Comparison of ENCODE assay signal across 2 cellular contexts in genomic region chr13:113732961-113733950, GRCh38.
TF ChIP-seq lines count a peak whose summit lies in the region.

No MANE protein-coding gene starts in this region.

TF ChIP-seq in WTC11, 78 proteins besides CTCF, POLR2A, EP300 and RAD21 (continued from another document):
- TF ChIP-seq, protein P1, sequence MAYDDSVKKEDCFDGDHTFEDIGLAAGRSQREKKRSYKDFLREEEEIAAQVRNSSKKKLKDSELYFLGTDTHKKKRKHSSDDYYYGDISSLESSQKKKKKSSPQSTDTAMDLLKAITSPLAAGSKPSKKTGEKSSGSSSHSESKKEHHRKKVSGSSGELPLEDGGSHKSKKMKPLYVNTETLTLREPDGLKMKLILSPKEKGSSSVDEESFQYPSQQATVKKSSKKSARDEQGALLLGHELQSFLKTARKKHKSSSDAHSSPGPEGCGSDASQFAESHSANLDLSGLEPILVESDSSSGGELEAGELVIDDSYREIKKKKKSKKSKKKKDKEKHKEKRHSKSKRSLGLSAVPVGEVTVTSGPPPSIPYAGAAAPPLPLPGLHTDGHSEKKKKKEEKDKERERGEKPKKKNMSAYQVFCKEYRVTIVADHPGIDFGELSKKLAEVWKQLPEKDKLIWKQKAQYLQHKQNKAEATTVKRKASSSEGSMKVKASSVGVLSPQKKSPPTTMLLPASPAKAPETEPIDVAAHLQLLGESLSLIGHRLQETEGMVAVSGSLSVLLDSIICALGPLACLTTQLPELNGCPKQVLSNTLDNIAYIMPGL (CRISPR knock-in tag; IDR thresholded peaks at IDR 0.05), result no peak

TF ChIP-seq in HepG2, 621 proteins besides CTCF, POLR2A, EP300 and RAD21:
- TF ChIP-seq ZNF142 (CRISPR knock-in tag; IDR thresholded peaks at IDR 0.05) (no peak), MED1 (CRISPR knock-in tag; IDR thresholded peaks at IDR 0.05) (no peak), ZNF460 (CRISPR knock-in tag; IDR thresholded peaks at IDR 0.05; ENCODE audit: borderline replicate concordance) (no peak), DRAP1 (CRISPR knock-in tag; IDR thresholded peaks at IDR 0.05) (no peak), PHF20 (CRISPR knock-in tag; IDR thresholded peaks at IDR 0.05) (no peak), ZMYM4 (CRISPR knock-in tag; IDR thresholded peaks at IDR 0.05) (no peak), GATAD1 (CRISPR knock-in tag; IDR thresholded peaks at IDR 0.05) (no peak), GATAD2A (CRISPR knock-in tag; IDR thresholded peaks at IDR 0.05) (no peak), HOXA9 (CRISPR knock-in tag; IDR thresholded peaks at IDR 0.05; ENCODE audit: borderline replicate concordance) (0 out of 2 replicates have a peak, but pooled peaks have one; percentile 33), HOXA7 (CRISPR knock-in tag; IDR thresholded peaks at IDR 0.05) (0 out of 2 replicates have a peak, but pooled peaks have one; percentile 62), WIZ (CRISPR knock-in tag; IDR thresholded peaks at IDR 0.05) (no peak), GABPA (IDR thresholded peaks at IDR 0.05; ENCODE audit: low read depth, low read length) (0 out of 2 replicates have a peak, but pooled peaks have one; percentile 10), GABPA (CRISPR knock-in tag; IDR thresholded peaks at IDR 0.05; ENCODE audit: low read depth) (no peak)
- TF ChIP-seq, protein P2, sequence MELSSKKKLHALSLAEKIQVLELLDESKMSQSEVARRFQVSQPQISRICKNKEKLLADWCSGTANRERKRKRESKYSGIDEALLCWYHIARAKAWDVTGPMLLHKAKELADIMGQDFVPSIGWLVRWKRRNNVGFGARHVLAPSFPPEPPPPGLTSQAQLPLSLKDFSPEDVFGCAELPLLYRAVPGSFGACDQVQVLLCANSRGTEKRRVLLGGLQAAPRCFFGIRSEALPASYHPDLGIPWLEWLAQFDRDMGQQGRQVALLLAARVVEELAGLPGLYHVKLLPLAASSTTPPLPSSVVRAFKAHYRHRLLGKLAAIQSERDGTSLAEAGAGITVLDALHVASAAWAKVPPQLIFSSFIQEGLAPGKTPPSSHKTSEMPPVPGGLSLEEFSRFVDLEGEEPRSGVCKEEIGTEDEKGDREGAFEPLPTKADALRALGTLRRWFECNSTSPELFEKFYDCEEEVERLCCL (CRISPR knock-in tag; IDR thresholded peaks at IDR 0.05; ENCODE audit: borderline replicate concordance), result no peak
